10 cellular contexts compared by ENCODE assay signal in genomic region chrX:4710618-4711433, GRCh38.
A peak's percentile ranks its signal among the peaks of the same experiment; 100 is the strongest.
DNase-seq lines count a peak whose midpoint lies in the region; ATAC-seq, FAIRE-seq and TF ChIP-seq lines count a peak whose summit lies in the region.
"Had no signal": no experiment of that assay in that cellular context is flagged by ENCODE, and none has a peak within 500 bp of the region (broad histone marks: within the 10 kb centered on the region; RNA-seq: fewer than 3 reads in every experiment).

No MANE protein-coding gene starts in this region.

- peak overlapping the region; percentile 92 for H2AFZ ChIP-seq in mammary epithelial cell (ENCODE audit: low read depth, low read length)

- peak overlapping the region; percentile 33 for H3K4me2 ChIP-seq in mammary epithelial cell (ENCODE audit: insufficient read depth, low read depth, low read length)

- H3K36me3 ChIP-seq in mammary epithelial cell (ENCODE audit: insufficient read depth, low read length): no peaks in the 10 kb centered on the region

- H3K27me3 ChIP-seq in mammary epithelial cell (ENCODE audit: insufficient read depth, low read length): no peaks in the 10 kb centered on the region

- intact Hi-C loops in mammary epithelial cell (cut with micrococcal nuclease): no loop called here
- intact Hi-C loops in posterior vena cava (cut with DNase I): no loop called here

- TF ChIP-seq POLR2A in NB4 (IDR thresholded peaks at IDR 0.05; ENCODE audit: extremely low read depth, insufficient read length): no peak

- TF ChIP-seq CTCF in NB4 (IDR thresholded peaks at IDR 0.05; ENCODE audit: low read depth, low read length) (no peak), mammary epithelial cell (conservative IDR thresholded peaks at IDR 0.05 in 1 of 2, IDR thresholded peaks at IDR 0.05 in 1 of 2; ENCODE audit: extremely low read depth in 1 of 2, insufficient read depth in 1 of 2, low read depth in 1 of 2, low read length in 2 of 2) (no peak), D721Med (IDR thresholded peaks at IDR 0.05; ENCODE audit: insufficient read depth, missing control alignments) (no peak), coronary artery (IDR thresholded peaks at IDR 0.05) (no peak)

- H3K9me3 ChIP-seq in mammary epithelial cell (replicated peaks; ENCODE audit: insufficient read depth, low read length): no peaks in the 10 kb centered on the region

- CTCF ChIA-PET in mammary epithelial cell (lab: Charles Lee; ENCODE audit: low non-redundant PET): no interaction called here

- H3K27ac ChIP-seq in mammary epithelial cell (ENCODE audit: insufficient read depth, low read depth, low read length) (peak overlapping the region; percentile 81), coronary artery (no peak overlapping the region)

- WGBS in mammary epithelial cell (ENCODE audit: low coverage, missing lambda C conversion rate): 28% methylated on average over 10 of the region's 10 CpGs

- H3K4me1 ChIP-seq in mammary epithelial cell (ENCODE audit: insufficient read depth, low read length): peaks cover 22% of the 10 kb centered on the region

- no peaks in the 10 kb centered on the region for H3K79me2 ChIP-seq in mammary epithelial cell (ENCODE audit: insufficient read depth, low read length)

- no TSS peak for BruUV-seq in mammary epithelial cell (replicated peaks; lab: Mats Ljungman, UMichigan)

- H3K9ac ChIP-seq in mammary epithelial cell (ENCODE audit: insufficient read depth, low read length): peak overlapping the region; percentile 10

- no peaks in the 10 kb centered on the region for H4K20me1 ChIP-seq in mammary epithelial cell (ENCODE audit: insufficient read depth, low read length)

- peak; percentile 33 for ATAC-seq in GM19468 (IDR thresholded peaks at IDR 0.05; ENCODE audit: extremely low read depth, unreplicated experiment)

- dilution Hi-C loops in mammary epithelial cell (cut with HindIII; ENCODE audit: low sequenced_read_pairs): no loop called here

- DNase-seq in AML-193 (lab: John Stamatoyannopoulos, UW): peak; percentile 45 to 54
- peak; percentile 71 for DNase-seq in NB4 (ENCODE audit: low read depth)
- DNase-seq in mammary epithelial cell: peak; percentile 80
- no peak for DNase-seq in D721Med (ENCODE audit: insufficient read length, low spot score)
- no peak for DNase-seq in EL
- DNase-seq in posterior vena cava (ENCODE audit: low spot score): no peak
- no peak for DNase-seq in coronary artery (ENCODE audit: low spot score)
- DNase-seq: COR-L47; stimulated activated CD4-positive, alpha-beta T cell treated with anti-CD3 and anti-CD28 coated beads, Interleukin-4, amount 100 ng/mL, for 24 hours had no signal

- in situ Hi-C loops in mammary epithelial cell (cut with MboI; ENCODE audit: low sequenced_read_pairs in 2 of 2): no loop called here

- FAIRE-seq in D721Med (lab: Jason Lieb, UNC): no peak

- H3K4me3 ChIP-seq in NB4 (ENCODE audit: low read depth, low read length): peak overlapping the region; percentile 11
- H3K4me3 ChIP-seq in mammary epithelial cell (replicated peaks in 1 of 3; ENCODE audit: insufficient read depth in 1 of 3, low read depth in 2 of 3, low read length in 3 of 3): no peak overlapping the region
- H3K4me3 ChIP-seq in coronary artery: no peak overlapping the region

Comparison
In these comparisons a context has a peak if more than half of its experiments do, and no peak if none do; other contexts are left out.
1. DNase-seq: peak in AML-193 (2 of 2), NB4 (single experiment) and mammary epithelial cell (single experiment); none in D721Med (single experiment), EL (single experiment), posterior vena cava (single experiment) and coronary artery (single experiment).